Comparison of ENCODE assay signal across 8 cellular contexts in the genomic region with DNA sequence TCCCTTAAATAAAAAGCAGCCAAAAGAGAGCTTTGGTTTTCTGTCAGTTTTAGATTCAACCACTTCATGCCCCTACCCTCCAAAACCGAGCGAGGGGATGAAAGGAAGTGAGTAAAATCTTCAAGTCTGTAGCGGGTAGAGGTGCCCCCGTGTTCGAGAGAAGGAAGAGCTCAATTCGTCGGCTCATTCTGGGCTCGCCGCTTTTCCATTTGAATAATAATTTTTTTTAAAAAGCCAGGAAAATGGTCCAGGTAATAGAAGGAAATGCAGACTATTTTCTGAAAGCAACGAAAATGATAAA.
DNase-seq lines count a peak whose midpoint lies in the region; ATAC-seq and TF ChIP-seq lines count a peak whose summit lies in the region.

No MANE protein-coding gene starts in this region.

- peak overlapping the region; percentile 96 for H3K9ac ChIP-seq in iPS-18a (ENCODE audit: low read length)

- H3K9me3 ChIP-seq in WERI-Rb-1 (ENCODE audit: severe bottlenecking) (no peaks in the 10 kb centered on the region), iPS-18a (ENCODE audit: control insufficient read depth, low read depth, low read length) (no peaks in the 10 kb centered on the region), suprapubic skin (no peaks in the 10 kb centered on the region)

- H3K4me3 ChIP-seq in WERI-Rb-1 (ENCODE audit: low read depth, low read length) (peak overlapping the region; percentile 61), iPS-18a (ENCODE audit: low read length) (peak overlapping the region; percentile 95), suprapubic skin (peak overlapping the region; percentile 65)

- peaks cover 16% of the 10 kb centered on the region for H3K36me3 ChIP-seq in WERI-Rb-1
- H3K36me3 ChIP-seq in iPS-18a (ENCODE audit: control insufficient read depth, low read depth, low read length): peaks cover 19% of the 10 kb centered on the region
- H3K36me3 ChIP-seq in suprapubic skin: no peaks in the 10 kb centered on the region

- TF ChIP-seq CTCF in WERI-Rb-1 (IDR thresholded peaks at IDR 0.05; ENCODE audit: low read depth, low read length) (no peak), suprapubic skin (IDR thresholded peaks at IDR 0.05) (no peak)

- no peak for ATAC-seq in GM18858 (IDR thresholded peaks at IDR 0.05; ENCODE audit: unreplicated experiment)
- ATAC-seq in GM21526 (IDR thresholded peaks at IDR 0.05; ENCODE audit: low FRiP score, unreplicated experiment): no peak
- ATAC-seq in GM18867 (IDR thresholded peaks at IDR 0.05; ENCODE audit: unreplicated experiment): no peak

- TF ChIP-seq EP300 in suprapubic skin (IDR thresholded peaks at IDR 0.05): no peak

- H3K27me3 ChIP-seq in WERI-Rb-1 (ENCODE audit: insufficient read depth, low read depth, severe bottlenecking) (no peaks in the 10 kb centered on the region), iPS-18a (ENCODE audit: control insufficient read depth, insufficient read depth, low read length) (peaks cover 23% of the 10 kb centered on the region), suprapubic skin (no peaks in the 10 kb centered on the region)

- WGBS in suprapubic skin: 15% methylated on average over 10 of the region's 10 CpGs

- peaks cover 47% of the 10 kb centered on the region for H3K4me1 ChIP-seq in iPS-18a (ENCODE audit: control insufficient read depth, low read depth, low read length)
- H3K4me1 ChIP-seq in suprapubic skin: peaks cover 24% of the 10 kb centered on the region

- DNase-seq in NOMO-1 (lab: John Stamatoyannopoulos, UW; ENCODE audit: unreplicated experiment in 2 of 2): peak; percentile 22 to 31
- DNase-seq in NOMO-1 treated with dmso at 0.1 percent for 144 hours (lab: John Stamatoyannopoulos, UW; ENCODE audit: unreplicated experiment): no peak
- DNase-seq in WERI-Rb-1: no peak
- DNase-seq in suprapubic skin (ENCODE audit: low spot score in 2 of 2): no peak

- H3K27ac ChIP-seq in WERI-Rb-1: peak overlapping the region; percentile 84
- peak overlapping the region; percentile 61 for H3K27ac ChIP-seq in iPS-18a (ENCODE audit: low read length)
- peak overlapping the region; percentile 92 for H3K27ac ChIP-seq in suprapubic skin

- no peak for TF ChIP-seq POLR2A in suprapubic skin (IDR thresholded peaks at IDR 0.05)

Comparison
In these comparisons a context has a peak if more than half of its experiments do, and no peak if none do; other contexts are left out.
1. DNase-seq: peak in NOMO-1 (2 of 2); none in NOMO-1 treated with dmso at 0.1 percent for 144 hours (single experiment), WERI-Rb-1 (single experiment) and suprapubic skin (0 of 2).
2. Peak in every context shown above with its lines, with median percentiles within 50 percentile points of each other: H3K27ac ChIP-seq and H3K4me3 ChIP-seq.